ENCODE assay signal across 27 cellular contexts in the genomic region with DNA sequence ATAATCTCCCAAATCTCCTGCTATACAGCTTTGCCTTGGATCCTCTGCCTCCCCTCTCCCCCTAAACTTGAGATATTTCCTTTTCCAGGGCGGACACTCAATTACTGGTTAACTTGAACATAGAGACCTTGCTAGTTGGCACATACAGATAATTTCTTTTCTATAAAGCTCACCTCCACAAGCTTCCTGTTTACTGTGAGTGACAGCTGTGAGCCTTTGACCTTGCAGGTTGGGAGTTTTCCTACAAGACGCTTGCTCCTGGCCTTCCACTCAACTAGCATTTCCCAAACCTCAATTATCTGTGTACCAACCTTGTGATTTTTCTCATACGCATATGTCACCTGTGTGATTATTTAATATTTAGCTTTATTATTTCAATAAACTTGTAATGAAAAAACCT.
DNase-seq lines count a peak whose midpoint lies in the region; ATAC-seq and TF ChIP-seq lines count a peak whose summit lies in the region.
"Had no signal": no experiment of that assay in that cellular context is flagged by ENCODE, and none has a peak within 500 bp of the region (broad histone marks: within the 10 kb centered on the region; RNA-seq: fewer than 3 reads in every experiment).

No MANE protein-coding gene starts in this region.

- H3K27me3 ChIP-seq in HUES6 (ENCODE audit: control insufficient read depth, insufficient read depth, low read length) (no peaks in the 10 kb centered on the region), transverse colon (no peaks in the 10 kb centered on the region)
- H3K27me3 ChIP-seq: adrenal gland, BLaER1, esophagus muscularis mucosa, foreskin keratinocyte, heart left ventricle, tibial nerve had no signal

- DNase-seq in dermis blood vessel endothelial cell: peak; percentile 12
- DNase-seq in mucosa of descending colon: peak in 1 of 3 donors; percentile 61
- peak; percentile 20 for DNase-seq in transverse colon
- no peak for DNase-seq in NCI-H1105 (lab: John Stamatoyannopoulos, UW)
- no peak for DNase-seq in inferior parietal cortex (ENCODE audit: extremely low spot score)
- no peak for DNase-seq in hippocampal formation (lab: John Stamatoyannopoulos, UW)
- DNase-seq: activated CD4-positive, alpha-beta T cell treated with anti-CD3 and anti-CD28 coated beads, Interleukin-2, amount 50 U/mL, for 1 hour; activated CD8-positive, alpha-beta memory T cell treated with anti-CD3 and anti-CD28 coated beads, Interleukin-2, amount 10 ng/mL, durations not matched to agents 7 days and 5 days; activated naive CD4-positive, alpha-beta T cell treated with anti-CD3 and anti-CD28 coated beads for 36 hours; adrenal gland; foreskin keratinocyte; heart left ventricle; mesenchymal stem cell; NCI-H1092; NCI-H187; NK-92 treated with Interleukin-12 subunit alpha and Interleukin-12 subunit beta, amount 100 ng/mL, for 24 hours; PC-9; stimulated activated CD8-positive, alpha-beta memory T cell treated with anti-CD3 and anti-CD28 coated beads, Interleukin-4, amount 100 ng/mL, for 48 hours; stimulated activated naive CD8-positive, alpha-beta T cell treated with anti-CD3 and anti-CD28 coated beads, Interleukin-15, amount 100 ng/mL, for 72 hours had no signal

- TF ChIP-seq EP300 in transverse colon (IDR thresholded peaks at IDR 0.05; ENCODE audit: low read depth): no peak

- H3K27ac ChIP-seq in HUES6 (ENCODE audit: low read depth, low read length) (peak overlapping the region; percentile 79), transverse colon (peak overlapping the region in 3 of 4 donors; percentile 58 to 65 (median 61))
- H3K27ac ChIP-seq: adrenal gland, BLaER1, esophagus muscularis mucosa, foreskin keratinocyte, HL-60, PC-9, tibial nerve had no signal

- H3K9me3 ChIP-seq in HUES6 (ENCODE audit: control insufficient read depth, insufficient read depth, low read depth, low read length) (no peaks in the 10 kb centered on the region; the same call in 1 of the 2 replicates), mucosa of descending colon (no peaks in the 10 kb centered on the region), transverse colon (no peaks in the 10 kb centered on the region)
- H3K9me3 ChIP-seq: adrenal gland, BLaER1, esophagus muscularis mucosa, tibial nerve had no signal

- TF ChIP-seq POLR2A in transverse colon (IDR thresholded peaks at IDR 0.05): no peak

- peak overlapping the region; percentile 19 for H3K9ac ChIP-seq in HUES6 (ENCODE audit: low read length)
- H3K9ac ChIP-seq: BLaER1 had no signal

- H3K36me3 ChIP-seq in HUES6 (ENCODE audit: control insufficient read depth, insufficient read depth, low read length): no peaks in the 10 kb centered on the region
- H3K36me3 ChIP-seq in mucosa of descending colon (ENCODE audit: low read depth): no peaks in the 10 kb centered on the region
- no peaks in the 10 kb centered on the region for H3K36me3 ChIP-seq in transverse colon
- H3K36me3 ChIP-seq: adrenal gland, BLaER1, esophagus muscularis mucosa, tibial nerve had no signal

- H3K4me1 ChIP-seq in HUES6 (ENCODE audit: control insufficient read depth, insufficient read depth, low read length) (peaks cover 30% of the 10 kb centered on the region), mucosa of descending colon (ENCODE audit: low read depth) (no peaks in the 10 kb centered on the region), transverse colon (peaks cover 0 to 28% (median 19%) of the 10 kb centered on the region in 4 donors)
- H3K4me1 ChIP-seq: adrenal gland, BLaER1, esophagus muscularis mucosa, foreskin keratinocyte, tibial nerve had no signal

- WGBS in transverse colon (ENCODE audit: low coverage in 1 of 2), 2 donors: 58 to 60% methylated on average over 3 of the region's 3 CpGs

- peak; percentile 88 for ATAC-seq in mucosa of descending colon
- ATAC-seq: activated CD8-positive, alpha-beta memory T cell treated with anti-CD3 and anti-CD28 coated beads, Interleukin-2, amount 10 ng/mL, durations not matched to agents 7 days and 5 days; foreskin keratinocyte; HCT116; Right ventricle myocardium inferior; SK-N-SH treated with all-trans-retinoic acid at 6 μM for 48 hours; stimulated activated naive CD8-positive, alpha-beta T cell treated with anti-CD3 and anti-CD28 coated beads, Interleukin-15, amount 100 ng/mL, for 72 hours had no signal

- TF ChIP-seq CTCF in mucosa of descending colon (IDR thresholded peaks at IDR 0.05): no peak
- no peak for TF ChIP-seq CTCF in transverse colon (IDR thresholded peaks at IDR 0.05)

- H3K4me3 ChIP-seq in HUES6 (ENCODE audit: low read depth, low read length) (no peak overlapping the region), mucosa of descending colon (no peak overlapping the region), transverse colon (no peak overlapping the region)
- H3K4me3 ChIP-seq: adrenal gland, BLaER1, esophagus muscularis mucosa, heart left ventricle, PC-9, tibial nerve had no signal

- in situ Hi-C loops in transverse colon (cut with MboI; ENCODE audit: low pct_ligation_motif_present in 1 of 4, low pct_unique_long_range_greater_than_20kb in 1 of 4, low sequenced_read_pairs in 3 of 4): no loop called here

- intact Hi-C loops in mucosa of descending colon (cut with DNase I, micrococcal nuclease): no loop called here
- intact Hi-C loops in transverse colon (cut with DNase I; ENCODE audit: low total_unique reads): no loop called here

Comparison
In these comparisons a context has a peak if more than half of its experiments do, and no peak if none do; other contexts are left out.
1. DNase-seq: peak in dermis blood vessel endothelial cell (single experiment) and transverse colon (single experiment); none in NCI-H1105 (single experiment), inferior parietal cortex (single experiment) and hippocampal formation (0 of 2).